ENCODE assay signal across 32 cellular contexts in genomic region chr2:167380555-167380954, GRCh38.
"Had no signal": no experiment of that assay in that cellular context is flagged by ENCODE, and none has a peak within 500 bp of the region (broad histone marks: within the 10 kb centered on the region; RNA-seq: fewer than 3 reads in every experiment).

No MANE protein-coding gene starts in this region.

- H3K36me3 ChIP-seq: breast epithelium, left lung, pancreas, prostate gland, stomach, suprapubic skin, tibial artery, upper lobe of right lung had no signal

- H3K4me3 ChIP-seq: breast epithelium, left lung, lung, pancreas, prostate gland, stomach, suprapubic skin, tibial artery, upper lobe of right lung had no signal

- H3K27ac Mint-ChIP-seq: activated CD4-positive, alpha-beta memory T cell treated with anti-CD3 and anti-CD28 coated beads, Interleukin-2, amount 10 ng/mL, durations not matched to agents 7 days and 5 days; activated CD4-positive, alpha-beta T cell treated with anti-CD3 and anti-CD28 coated beads, Interleukin-2, amount 10 ng/mL, durations not matched to agents 7 days and 5 days; activated naive CD4-positive, alpha-beta T cell treated with anti-CD3 and anti-CD28 coated beads, Interleukin-2, amount 50 U/mL, for 24 hours; activated naive CD8-positive, alpha-beta T cell treated with anti-CD3 and anti-CD28 coated beads, Interleukin-2, amount 50 U/mL, for 24 hours; activated T-cell treated with anti-CD3 and anti-CD28 coated beads, Interleukin-2, amount 50 U/mL, for 24 hours; activated T-helper 17 cell treated with anti-CD3 and anti-CD28 coated beads, Interleukin-2, amount 50 U/mL, for 72 hours; endodermal cell; naive B cell; nephron progenitor cell; stimulated activated naive B cell treated with anti-CD40 and anti-IgM and Interleukin-4, amounts not matched to agents 10 μg/mL and 1 μg/mL and 100 μg/mL, for 72 hours; T-helper 17 cell had no signal

- H3K9me3 Mint-ChIP-seq: activated CD4-positive, alpha-beta memory T cell treated with anti-CD3 and anti-CD28 coated beads, Interleukin-2, amount 10 ng/mL, durations not matched to agents 7 days and 5 days; activated CD4-positive, alpha-beta T cell treated with anti-CD3 and anti-CD28 coated beads, Interleukin-2, amount 10 ng/mL, durations not matched to agents 7 days and 5 days; activated naive CD8-positive, alpha-beta T cell treated with anti-CD3 and anti-CD28 coated beads, Interleukin-2, amount 50 U/mL, for 24 hours; nephron progenitor cell had no signal

- H3K4me1 ChIP-seq: breast epithelium, left lung, pancreas, prostate gland, stomach, suprapubic skin, tibial artery, upper lobe of right lung had no signal

- FAIRE-seq: frontal cortex, islet of Langerhans, pancreas had no signal

- H3K4me1 Mint-ChIP-seq: activated CD4-positive, alpha-beta memory T cell treated with anti-CD3 and anti-CD28 coated beads, Interleukin-2, amount 10 ng/mL, durations not matched to agents 7 days and 5 days; activated CD4-positive, alpha-beta T cell treated with anti-CD3 and anti-CD28 coated beads, Interleukin-2, amount 10 ng/mL, durations not matched to agents 7 days and 5 days; activated naive CD4-positive, alpha-beta T cell treated with anti-CD3 and anti-CD28 coated beads, Interleukin-2, amount 50 U/mL, for 24 hours; activated naive CD8-positive, alpha-beta T cell treated with anti-CD3 and anti-CD28 coated beads, Interleukin-2, amount 50 U/mL, for 24 hours; activated T-helper 17 cell treated with anti-CD3 and anti-CD28 coated beads, Interleukin-2, amount 50 U/mL, for 72 hours; naive B cell; nephron progenitor cell; stimulated activated naive B cell treated with anti-CD40 and anti-IgM and Interleukin-4, amounts not matched to agents 10 μg/mL and 1 μg/mL and 100 μg/mL, for 72 hours; T-helper 17 cell had no signal

- H3K9me3 ChIP-seq: breast epithelium, left lung, pancreas, prostate gland, suprapubic skin, tibial artery, upper lobe of right lung had no signal

- DNase-seq: activated CD4-positive, alpha-beta memory T cell treated with anti-CD3 and anti-CD28 coated beads, Interleukin-2, amount 10 ng/mL, durations not matched to agents 7 days and 5 days; activated CD4-positive, alpha-beta T cell treated with anti-CD3 and anti-CD28 coated beads for 1 hour; activated CD4-positive, alpha-beta T cell treated with anti-CD3 and anti-CD28 coated beads, Interleukin-2, amount 10 ng/mL, durations not matched to agents 7 days and 5 days; activated CD8-positive, alpha-beta memory T cell treated with anti-CD3 and anti-CD28 coated beads, Interleukin-2, amount 50 U/mL, for 48 hours; activated naive CD8-positive, alpha-beta T cell treated with anti-CD3 and anti-CD28 coated beads, Interleukin-2, amount 50 U/mL, for 24 hours; activated T-cell treated with anti-CD3 and anti-CD28 coated beads, Interleukin-2, amount 50 U/mL, for 24 hours; amygdala; central memory CD4-positive, alpha-beta T cell; glutamatergic neuron; left lung; naive B cell; nephron progenitor cell; pancreas; retina; stimulated activated CD4-positive, alpha-beta T cell treated with anti-CD3 and anti-CD28 coated beads, Interleukin-15, amount 100 ng/mL, for 24 hours; stimulated activated CD4-positive, alpha-beta T cell treated with anti-CD3 and anti-CD28 coated beads, Interleukin-2, amount 100 ng/mL, for 24 hours; stimulated activated naive B cell treated with anti-CD40 and anti-IgM and Interleukin-4, amounts not matched to agents 10 μg/mL and 1 μg/mL and 100 μg/mL, for 72 hours; stomach; T-helper 17 cell; T1000; upper lobe of right lung had no signal

- H3K36me3 Mint-ChIP-seq: activated naive CD4-positive, alpha-beta T cell treated with anti-CD3 and anti-CD28 coated beads, Interleukin-2, amount 50 U/mL, for 24 hours; naive B cell; stimulated activated naive B cell treated with anti-CD40 and anti-IgM and Interleukin-4, amounts not matched to agents 10 μg/mL and 1 μg/mL and 100 μg/mL, for 72 hours had no signal

- ATAC-seq: activated T-helper 17 cell treated with anti-CD3 and anti-CD28 coated beads, Interleukin-2, amount 50 U/mL, for 72 hours; esophagus mucosa; left lung; pancreas; T-helper 17 cell had no signal

- H3K27ac ChIP-seq: breast epithelium, left lung, pancreas, prostate gland, stomach, suprapubic skin, tibial artery, upper lobe of right lung had no signal

- H3K27me3 ChIP-seq: breast epithelium, left lung, pancreas, stomach, suprapubic skin, tibial artery, upper lobe of right lung had no signal

- H3K4me3 Mint-ChIP-seq: activated CD4-positive, alpha-beta memory T cell treated with anti-CD3 and anti-CD28 coated beads, Interleukin-2, amount 10 ng/mL, durations not matched to agents 7 days and 5 days; activated CD4-positive, alpha-beta T cell treated with anti-CD3 and anti-CD28 coated beads, Interleukin-2, amount 10 ng/mL, durations not matched to agents 7 days and 5 days; activated naive CD4-positive, alpha-beta T cell treated with anti-CD3 and anti-CD28 coated beads, Interleukin-2, amount 50 U/mL, for 24 hours; activated naive CD8-positive, alpha-beta T cell treated with anti-CD3 and anti-CD28 coated beads, Interleukin-2, amount 50 U/mL, for 24 hours; activated T-cell treated with anti-CD3 and anti-CD28 coated beads, Interleukin-2, amount 50 U/mL, for 24 hours; activated T-helper 17 cell treated with anti-CD3 and anti-CD28 coated beads, Interleukin-2, amount 50 U/mL, for 72 hours; endodermal cell; naive B cell; nephron progenitor cell; stimulated activated naive B cell treated with anti-CD40 and anti-IgM and Interleukin-4, amounts not matched to agents 10 μg/mL and 1 μg/mL and 100 μg/mL, for 72 hours; T-helper 17 cell had no signal

- H3K27me3 Mint-ChIP-seq: activated CD4-positive, alpha-beta memory T cell treated with anti-CD3 and anti-CD28 coated beads, Interleukin-2, amount 10 ng/mL, durations not matched to agents 7 days and 5 days; activated CD4-positive, alpha-beta T cell treated with anti-CD3 and anti-CD28 coated beads, Interleukin-2, amount 10 ng/mL, durations not matched to agents 7 days and 5 days; activated naive CD8-positive, alpha-beta T cell treated with anti-CD3 and anti-CD28 coated beads, Interleukin-2, amount 50 U/mL, for 24 hours; activated T-cell treated with anti-CD3 and anti-CD28 coated beads, Interleukin-2, amount 50 U/mL, for 24 hours; activated T-helper 17 cell treated with anti-CD3 and anti-CD28 coated beads, Interleukin-2, amount 50 U/mL, for 72 hours; naive B cell; stimulated activated naive B cell treated with anti-CD40 and anti-IgM and Interleukin-4, amounts not matched to agents 10 μg/mL and 1 μg/mL and 100 μg/mL, for 72 hours; T-helper 17 cell had no signal
